In the genomic region with DNA sequence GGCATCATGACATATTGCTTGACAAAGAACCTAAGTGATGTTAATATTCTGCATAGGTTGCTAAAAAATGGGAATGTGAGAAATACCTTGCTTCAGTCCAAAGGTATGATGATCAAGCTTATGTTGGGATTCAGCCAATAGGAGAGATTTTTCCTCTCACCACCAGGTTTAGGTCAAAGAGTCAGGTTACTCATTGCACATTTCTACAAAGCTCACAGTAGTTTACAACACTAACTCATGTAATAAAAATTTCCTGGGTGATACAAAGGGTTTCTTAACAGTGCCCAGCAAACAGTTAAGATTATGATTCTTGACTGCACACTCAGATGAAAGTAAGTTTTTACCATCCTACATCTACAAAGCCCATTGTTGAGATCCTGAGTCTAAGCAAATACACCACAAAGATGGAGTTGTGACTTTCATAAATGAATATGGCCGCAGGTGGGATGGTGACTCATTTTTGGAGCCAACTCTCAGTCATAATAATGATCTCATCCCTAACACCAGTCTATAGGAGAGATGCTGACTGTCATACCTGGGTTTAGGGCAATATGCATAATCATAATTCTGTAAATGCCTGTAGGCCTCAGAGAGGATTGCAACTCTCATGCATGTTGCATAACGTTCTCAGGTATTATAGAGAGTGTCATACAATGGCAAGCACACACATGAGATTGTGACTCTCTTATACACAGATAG, we compare ENCODE assay signal across 7 cellular contexts. TPM values are rescaled to one million over a fixed set of nuclear protein-coding genes. Genes with fewer than 3 reads are reported as not detected.
"Had no signal": no experiment of that assay in that cellular context is flagged by ENCODE, and none has a peak within 500 bp of the region (broad histone marks: within the 10 kb centered on the region; RNA-seq: fewer than 3 reads in every experiment).

No MANE protein-coding gene starts in this region.

RNA-seq across cellular contexts. Expression of a gene that starts 10.6 kb away (rescaled TPM):
- total RNA-seq: HT-29, LHCN-M2, MCF 10A, OCI-LY7, PC-3, Right ventricle myocardium inferior, SJCRH30 had no signal
